1 cellular context compared by ENCODE assay signal in genomic region chr16:53130193-53131049, GRCh38.
TF ChIP-seq lines count a peak whose summit lies in the region.

No MANE protein-coding gene starts in this region.

TF ChIP-seq in SK-N-SH, 30 proteins besides CTCF, POLR2A, EP300 and RAD21 (continued from another document):
- TF ChIP-seq FOSL2 (IDR thresholded peaks at IDR 0.05; ENCODE audit: borderline replicate concordance, low read depth) (no peak), FOXJ3 (CRISPR knock-in tag; IDR thresholded peaks at IDR 0.05) (no peak), RFX5 (IDR thresholded peaks at IDR 0.05; ENCODE audit: low read length) (no peak), TAF1 (IDR thresholded peaks at IDR 0.05; ENCODE audit: borderline replicate concordance, low read depth, low read length) (peak; percentile 41; the same call in 1 of the 2 replicates), TCF12 (IDR thresholded peaks at IDR 0.05) (no peak; the same call in 1 of the 2 replicates), RCOR1 (IDR thresholded peaks at IDR 0.05; ENCODE audit: low read length) (no peak), CHD2 (IDR thresholded peaks at IDR 0.05; ENCODE audit: low read length, partially characterized antibody) (peak; percentile 31), TEAD4 (IDR thresholded peaks at IDR 0.05; ENCODE audit: borderline replicate concordance, insufficient read depth) (no peak), MEF2A (IDR thresholded peaks at IDR 0.05; ENCODE audit: borderline replicate concordance, low read depth) (no peak), MXI1 (IDR thresholded peaks at IDR 0.05; ENCODE audit: low read depth, low read length) (peak; percentile 56), RXRA (IDR thresholded peaks at IDR 0.05; ENCODE audit: borderline replicate concordance, low read depth) (peak; percentile 48; the same call in 1 of the 2 replicates), YY1 (IDR thresholded peaks at IDR 0.05; ENCODE audit: low read depth) (peak; percentile 71), POLR2AphosphoS5 (IDR thresholded peaks at IDR 0.05; ENCODE audit: low read depth, low read length) (peak; percentile 50), ELF1 (IDR thresholded peaks at IDR 0.05) (no peak), PBX3 (IDR thresholded peaks at IDR 0.05) (no peak; the same call in 1 of the 2 replicates), NFIC (IDR thresholded peaks at IDR 0.05; ENCODE audit: borderline replicate concordance) (no peak), IRF3 (IDR thresholded peaks at IDR 0.05; ENCODE audit: low read depth, low read length) (0 out of 2 replicates have a peak, but pooled peaks have one; percentile 15), MAX (IDR thresholded peaks at IDR 0.05; ENCODE audit: low read depth) (peak; percentile 58; the same call in 1 of the 2 replicates), JUND (IDR thresholded peaks at IDR 0.05) (no peak)
